8 cellular contexts compared by ENCODE assay signal in the genomic region with DNA sequence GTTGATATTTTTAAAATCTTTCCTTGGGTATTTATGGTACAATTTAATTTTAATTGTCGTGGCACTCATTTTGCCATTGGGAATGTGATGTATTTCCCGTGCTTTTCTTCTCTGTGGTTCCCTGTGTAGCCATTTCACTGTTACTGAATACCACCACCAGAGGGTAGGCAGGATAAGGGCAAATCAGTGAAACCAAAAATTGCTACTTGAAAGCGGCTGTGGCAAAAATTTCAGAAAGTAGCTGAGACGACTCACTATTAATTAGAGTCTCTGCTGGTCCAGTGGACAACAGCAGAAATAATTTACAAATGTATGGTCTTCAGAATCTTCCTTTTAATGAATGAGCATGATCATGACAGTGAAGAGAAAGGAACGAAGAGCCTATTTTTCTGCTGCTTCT. TPM values are rescaled to one million over a fixed set of nuclear protein-coding genes. Genes with fewer than 3 reads are reported as not detected.
A peak's percentile ranks its signal among the peaks of the same experiment; 100 is the strongest.
DNase-seq lines count a peak whose midpoint lies in the region; ATAC-seq and TF ChIP-seq lines count a peak whose summit lies in the region.

No MANE protein-coding gene starts in this region.

- DNase-seq in activated T-cell treated with anti-CD3 and anti-CD28 coated beads for 4 hours (peak; percentile 7), WERI-Rb-1 (no peak), globus pallidus (ENCODE audit: low spot score) (peak; percentile 57), stomach (no peak), GM19240 (ENCODE audit: insufficient read length, low spot score) (no peak)
- DNase-seq in activated T-cell treated with anti-CD3 and anti-CD28 coated beads, Interleukin-2, amount 50 U/mL, for 48 hours: no peak

- H3K4me1 ChIP-seq in stomach: no peaks in the 10 kb centered on the region

- 16 to 23% (median 20%) methylated on average over 5 of the region's 5 CpGs for WGBS in stomach, 5 donors

- no peak for TF ChIP-seq POLR2A in stomach (IDR thresholded peaks at IDR 0.05)

- no peaks in the 10 kb centered on the region for H3K36me3 ChIP-seq in WERI-Rb-1
- no peaks in the 10 kb centered on the region for H3K36me3 ChIP-seq in stomach

- TF ChIP-seq EP300 in stomach (IDR thresholded peaks at IDR 0.05): no peak

- ATAC-seq in GM21526 (IDR thresholded peaks at IDR 0.05; ENCODE audit: low FRiP score, unreplicated experiment): peak; percentile 77
- ATAC-seq in HG03575 (IDR thresholded peaks at IDR 0.05; ENCODE audit: extremely low read depth, insufficient number of reproducible peaks, low FRiP score, unreplicated experiment): peak; percentile 61

- H3K27ac ChIP-seq in WERI-Rb-1: no peak overlapping the region
- no peak overlapping the region for H3K27ac ChIP-seq in stomach

- H3K27me3 ChIP-seq in WERI-Rb-1 (ENCODE audit: insufficient read depth, low read depth, severe bottlenecking): no peaks in the 10 kb centered on the region
- H3K27me3 ChIP-seq in stomach: peaks cover 0 to 37% (median 20%) of the 10 kb centered on the region in 3 donors

- intact Hi-C loops in stomach (cut with DNase I; ENCODE audit: low total_unique reads): no loop called here

- H3K4me3 ChIP-seq in WERI-Rb-1 (ENCODE audit: low read depth, low read length): no peak overlapping the region
- H3K4me3 ChIP-seq in stomach: peak overlapping the region in 1 of 4 donors; percentile 5

- no peaks in the 10 kb centered on the region for H3K9me3 ChIP-seq in WERI-Rb-1 (ENCODE audit: severe bottlenecking)
- no peaks in the 10 kb centered on the region for H3K9me3 ChIP-seq in stomach

- peak; percentile 52 for TF ChIP-seq CTCF in WERI-Rb-1 (IDR thresholded peaks at IDR 0.05; ENCODE audit: low read depth, low read length)
- TF ChIP-seq CTCF in stomach (IDR thresholded peaks at IDR 0.05): peak in 4 of 7 experiments; percentile 31 to 49 (median 46)

RNA-seq across cellular contexts. Expression of a gene that starts 34.4 kb away (rescaled TPM):
- 10 to 100 TPM in 1 of 5 donors, 1 to 10 TPM in 2, under 1 TPM in 1, not detected in 1; 0.87 to 13.2 (median 6.4) TPM for total RNA-seq in stomach
- 1 to 10 TPM in 1 of 3 donors, not detected in 2; 4.8 TPM for polyA plus RNA-seq in stomach

Comparison
In these comparisons a context has a peak if more than half of its experiments do, and no peak if none do; other contexts are left out.
1. DNase-seq: peak in activated T-cell treated with anti-CD3 and anti-CD28 coated beads for 4 hours (single experiment) and globus pallidus (single experiment); none in activated T-cell treated with anti-CD3 and anti-CD28 coated beads, Interleukin-2, amount 50 U/mL, for 48 hours (0 of 2), WERI-Rb-1 (single experiment), stomach (single experiment) and GM19240 (single experiment).